Comparison of ENCODE assay signal across 9 cellular contexts in the genomic region with DNA sequence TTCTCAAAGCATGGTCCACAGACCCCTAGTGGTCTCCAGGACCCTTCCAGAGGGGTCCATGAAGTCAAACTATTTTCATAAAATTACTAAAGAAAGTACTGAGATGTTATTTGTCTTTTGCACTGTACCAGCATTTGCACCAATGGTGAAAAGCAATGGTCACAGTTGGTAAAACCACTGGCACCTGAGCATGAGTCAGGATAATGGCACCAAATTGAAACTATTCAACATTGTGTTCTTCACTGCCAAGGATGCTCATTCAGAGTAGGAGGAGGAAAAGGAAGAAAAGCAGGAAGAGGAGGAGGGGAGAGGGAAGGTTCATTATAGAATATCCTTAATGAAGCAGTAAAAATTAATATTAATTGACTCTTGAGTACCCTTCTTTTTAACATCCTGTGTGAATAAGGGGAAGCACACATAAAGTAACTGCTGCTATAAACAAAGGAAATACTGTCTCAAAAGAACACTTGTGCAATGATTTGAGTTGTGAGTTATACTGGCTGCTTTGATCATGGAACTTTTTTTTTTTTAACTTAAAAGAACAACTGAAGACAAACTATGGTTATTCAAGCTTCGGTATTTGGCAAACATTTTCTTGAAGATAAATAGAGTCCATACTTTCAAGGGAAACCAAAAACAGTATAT.
"Had no signal": no experiment of that assay in that cellular context is flagged by ENCODE, and none has a peak within 500 bp of the region (broad histone marks: within the 10 kb centered on the region; RNA-seq: fewer than 3 reads in every experiment).

No MANE protein-coding gene starts in this region.

- H3K4me3 Mint-ChIP-seq: memory B cell had no signal

- H3K4me3 ChIP-seq: ascending aorta, esophagus muscularis mucosa, testis, upper lobe of right lung had no signal

- H3K36me3 ChIP-seq: upper lobe of right lung had no signal

- H3K4me1 ChIP-seq: ascending aorta, testis, upper lobe of right lung had no signal

- H3K27me3 ChIP-seq: ascending aorta, esophagus muscularis mucosa, testis, upper lobe of right lung had no signal

- H3K27ac Mint-ChIP-seq: memory B cell had no signal

- H3K9me3 ChIP-seq: ascending aorta, esophagus muscularis mucosa, testis, upper lobe of right lung had no signal

- DNase-seq: stimulated activated CD4-positive, alpha-beta T cell treated with anti-CD3 and anti-CD28 coated beads, Interleukin-12 subunit alpha, Interleukin-12 subunit beta, amount 100 ng/mL, for 4 hours; stimulated activated naive CD4-positive, alpha-beta T cell treated with Interleukin-2 at 50 U/mL for 16 hours; T1000; testis; upper lobe of right lung had no signal

- H3K27ac ChIP-seq: ascending aorta, esophagus muscularis mucosa, testis, upper lobe of right lung, VCaP had no signal
